ENCODE assay signal across 22 cellular contexts in genomic region chr21:42121792-42122191, GRCh38. TPM values are rescaled to one million over a fixed set of nuclear protein-coding genes. Genes with fewer than 3 reads are reported as not detected.
DNase-seq lines count a peak whose midpoint lies in the region; ATAC-seq and TF ChIP-seq lines count a peak whose summit lies in the region.
"Had no signal": no experiment of that assay in that cellular context is flagged by ENCODE, and none has a peak within 500 bp of the region (broad histone marks: within the 10 kb centered on the region; RNA-seq: fewer than 3 reads in every experiment).

No MANE protein-coding gene starts in this region.

- POLR2A ChIA-PET in HEK293 (lab: Yijun Ruan, JAX) = interaction anchor here (0.6 kb wide), 1 partner anchor 173 kb away, joined by 9 read pairs; no protein-coding TSS in a partner anchor

- peaks cover 0 to 86% (median 23%) of the 10 kb centered on the region in 3 donors for H3K27me3 ChIP-seq in stomach
- H3K27me3 ChIP-seq: ascending aorta, right atrium auricular region had no signal

- H3K36me3 Mint-ChIP-seq in activated naive CD4-positive, alpha-beta T cell treated with anti-CD3 and anti-CD28 coated beads, Interleukin-2, amount 10 ng/mL, durations not matched to agents 7 days and 5 days = no peaks in the 10 kb centered on the region

- no peak overlapping the region for H3K27ac Mint-ChIP-seq in activated naive CD4-positive, alpha-beta T cell treated with anti-CD3 and anti-CD28 coated beads, Interleukin-2, amount 10 ng/mL, durations not matched to agents 7 days and 5 days
- H3K27ac Mint-ChIP-seq: activated CD8-positive, alpha-beta T cell treated with anti-CD3 and anti-CD28 coated beads, Interleukin-2, amount 10 ng/mL, durations not matched to agents 7 days and 5 days; activated naive CD4-positive, alpha-beta T cell treated with anti-CD3 and anti-CD28 coated beads for 36 hours; activated T-cell treated with anti-CD3 and anti-CD28 coated beads, Interleukin-2, amount 50 U/mL, for 24 hours; CD8-positive, alpha-beta memory T cell had no signal

- H3K4me1 ChIP-seq in HEK293 (ENCODE audit: control insufficient read depth, insufficient read depth, low read length) = no peaks in the 10 kb centered on the region
- peaks cover 4 to 22% (median 16%) of the 10 kb centered on the region in 4 donors for H3K4me1 ChIP-seq in stomach
- H3K4me1 ChIP-seq: ascending aorta had no signal

- no peaks in the 10 kb centered on the region for H3K36me3 ChIP-seq in HEK293 (ENCODE audit: control insufficient read depth in 2 of 2, insufficient read depth in 1 of 2, low read length in 2 of 2)
- no peaks in the 10 kb centered on the region for H3K36me3 ChIP-seq in stomach
- H3K36me3 ChIP-seq: ascending aorta, right atrium auricular region had no signal

- H3K27ac ChIP-seq in HEK293 (ENCODE audit: extremely low read depth, low read depth, low read length) = no peak overlapping the region
- no peak overlapping the region for H3K27ac ChIP-seq in epithelial cell of prostate
- no peak overlapping the region for H3K27ac ChIP-seq in stomach
- H3K27ac ChIP-seq: ascending aorta, right atrium auricular region had no signal

- CTCF ChIA-PET in HEK293 (lab: Yijun Ruan, JAX) = interaction anchor here (1.3 to 2.1 kb wide), 2 partner anchors 14 to 510 kb away, joined by 3 to 7 read pairs; no protein-coding TSS in a partner anchor
- CTCF ChIA-PET in activated naive CD4-positive, alpha-beta T cell treated with anti-CD3 and anti-CD28 coated beads, Interleukin-2, amount 10 ng/mL, durations not matched to agents 7 days and 5 days (lab: Charles Lee) = interaction anchor here (0.8 to 1.8 kb wide), 3 partner anchors 14 to 116 kb away, joined by 3 to 9 read pairs (median 3); no protein-coding TSS in a partner anchor

- H3K4me1 Mint-ChIP-seq in activated naive CD4-positive, alpha-beta T cell treated with anti-CD3 and anti-CD28 coated beads, Interleukin-2, amount 10 ng/mL, durations not matched to agents 7 days and 5 days = peaks cover 44% of the 10 kb centered on the region

- DNase-seq in NCI-H345 treated with DMSO at 0.1 percent for 48 hours (lab: John Stamatoyannopoulos, UW; ENCODE audit: unreplicated experiment) (peak; percentile 34), epithelial cell of prostate (ENCODE audit: low read depth, low spot score) (peak; percentile 44), stomach (peak; percentile 32), T-helper 9 cell (no peak), superior temporal gyrus (ENCODE audit: extremely low spot score) (no peak)
- no peak for DNase-seq in activated naive CD4-positive, alpha-beta T cell treated with anti-CD3 and anti-CD28 coated beads, Interleukin-2, amount 10 ng/mL, durations not matched to agents 7 days and 5 days
- DNase-seq: activated CD8-positive, alpha-beta T cell treated with anti-CD3 and anti-CD28 coated beads, Interleukin-2, amount 10 ng/mL, durations not matched to agents 7 days and 5 days; activated naive CD4-positive, alpha-beta T cell treated with anti-CD3 and anti-CD28 coated beads for 36 hours; activated T-cell treated with anti-CD3 and anti-CD28 coated beads, Interleukin-2, amount 50 U/mL, for 24 hours; CD8-positive, alpha-beta memory T cell; effector memory CD4-positive, alpha-beta T cell; head of caudate nucleus; NCI-H1930; NCI-H510A treated with DMSO at 0.1 percent for 48 hours; occipital lobe; SIG-M5 had no signal

- 27 to 56% (median 37%) methylated on average over 4 of the region's 4 CpGs for WGBS in stomach, 5 donors

- TF ChIP-seq EP300 in stomach (IDR thresholded peaks at IDR 0.05) = no peak

- no peak for TF ChIP-seq POLR2A in stomach (IDR thresholded peaks at IDR 0.05)

- peaks cover 85% of the 10 kb centered on the region for H3K27me3 Mint-ChIP-seq in activated naive CD4-positive, alpha-beta T cell treated with anti-CD3 and anti-CD28 coated beads, Interleukin-2, amount 10 ng/mL, durations not matched to agents 7 days and 5 days

- H3K9me3 ChIP-seq in HEK293 (ENCODE audit: control insufficient read depth, insufficient read depth, low read depth, low read length) (no peaks in the 10 kb centered on the region), stomach (no peaks in the 10 kb centered on the region)
- H3K9me3 ChIP-seq: ascending aorta, right atrium auricular region had no signal

- H3K4me3 Mint-ChIP-seq in activated naive CD4-positive, alpha-beta T cell treated with anti-CD3 and anti-CD28 coated beads, Interleukin-2, amount 10 ng/mL, durations not matched to agents 7 days and 5 days = no peak overlapping the region
- H3K4me3 Mint-ChIP-seq: activated CD8-positive, alpha-beta T cell treated with anti-CD3 and anti-CD28 coated beads, Interleukin-2, amount 10 ng/mL, durations not matched to agents 7 days and 5 days; activated naive CD4-positive, alpha-beta T cell treated with anti-CD3 and anti-CD28 coated beads for 36 hours; activated T-cell treated with anti-CD3 and anti-CD28 coated beads, Interleukin-2, amount 50 U/mL, for 24 hours; CD8-positive, alpha-beta memory T cell had no signal

- no peak for ATAC-seq in GM18909 (IDR thresholded peaks at IDR 0.05; ENCODE audit: poor library complexity, unreplicated experiment)
- ATAC-seq: activated CD8-positive, alpha-beta T cell treated with anti-CD3 and anti-CD28 coated beads, Interleukin-2, amount 10 ng/mL, durations not matched to agents 7 days and 5 days had no signal

- H3K4me3 ChIP-seq in HEK293 (ENCODE audit: low read depth, low read length) = no peak overlapping the region
- no peak overlapping the region for H3K4me3 ChIP-seq in stomach
- H3K4me3 ChIP-seq: ascending aorta, right atrium auricular region had no signal

- intact Hi-C loops in stomach (cut with DNase I; ENCODE audit: low total_unique reads) = no loop called here

- TF ChIP-seq CTCF in HEK293 (tag by site-specific recombination; IDR thresholded peaks at IDR 0.05) (no peak), stomach (IDR thresholded peaks at IDR 0.05) (no peak)

- no peaks in the 10 kb centered on the region for H3K9me3 Mint-ChIP-seq in activated naive CD4-positive, alpha-beta T cell treated with anti-CD3 and anti-CD28 coated beads, Interleukin-2, amount 10 ng/mL, durations not matched to agents 7 days and 5 days
- H3K9me3 Mint-ChIP-seq: activated naive CD4-positive, alpha-beta T cell treated with anti-CD3 and anti-CD28 coated beads for 36 hours; activated T-cell treated with anti-CD3 and anti-CD28 coated beads, Interleukin-2, amount 50 U/mL, for 24 hours; CD8-positive, alpha-beta memory T cell had no signal

TF ChIP-seq in HEK293, 187 proteins besides CTCF, POLR2A, EP300 and RAD21 (continues in another document):
- peak; percentile 70 for TF ChIP-seq KLF1 (tag by site-specific recombination; IDR thresholded peaks at IDR 0.05)
- TF ChIP-seq ZNF518A (tag by site-specific recombination; conservative IDR thresholded peaks at IDR 0.05; ENCODE audit: low read depth) = no peak
- no peak for TF ChIP-seq ZNF513 (tag by site-specific recombination; IDR thresholded peaks at IDR 0.05)

RNA-seq across cellular contexts. Expression of gene UMODL1, which starts 50.7 kb away (rescaled TPM):
- under 1 TPM in 1 of 5 donors, not detected in 4; under 0.01 TPM for total RNA-seq in stomach
- not detected for polyA plus RNA-seq in stomach
- total RNA-seq: activated CD8-positive, alpha-beta T cell treated with anti-CD3 and anti-CD28 coated beads, Interleukin-2, amount 10 ng/mL, durations not matched to agents 7 days and 5 days; activated naive CD4-positive, alpha-beta T cell treated with anti-CD3 and anti-CD28 coated beads for 36 hours; ascending aorta; fibroblast of lung; occipital lobe; right atrium auricular region; temporal lobe had no signal
- polyA plus RNA-seq: CD8-positive, alpha-beta memory T cell; fibroblast of lung had no signal

Comparison
In these comparisons a context has a peak if more than half of its experiments do, and no peak if none do; other contexts are left out.
1. DNase-seq: peak in NCI-H345 treated with DMSO at 0.1 percent for 48 hours (single experiment), epithelial cell of prostate (single experiment) and stomach (single experiment); none in activated naive CD4-positive, alpha-beta T cell treated with anti-CD3 and anti-CD28 coated beads, Interleukin-2, amount 10 ng/mL, durations not matched to agents 7 days and 5 days (single experiment), T-helper 9 cell (single experiment) and superior temporal gyrus (single experiment).